ENCODE assay signal across 1 cellular context in genomic region chr5:78756853-78757252, GRCh38.
TF ChIP-seq lines count a peak whose summit lies in the region.

No MANE protein-coding gene starts in this region.

TF ChIP-seq in GM23338, 12 proteins besides CTCF, POLR2A, EP300 and RAD21 (continued from another document):
- TF ChIP-seq, protein P1, sequence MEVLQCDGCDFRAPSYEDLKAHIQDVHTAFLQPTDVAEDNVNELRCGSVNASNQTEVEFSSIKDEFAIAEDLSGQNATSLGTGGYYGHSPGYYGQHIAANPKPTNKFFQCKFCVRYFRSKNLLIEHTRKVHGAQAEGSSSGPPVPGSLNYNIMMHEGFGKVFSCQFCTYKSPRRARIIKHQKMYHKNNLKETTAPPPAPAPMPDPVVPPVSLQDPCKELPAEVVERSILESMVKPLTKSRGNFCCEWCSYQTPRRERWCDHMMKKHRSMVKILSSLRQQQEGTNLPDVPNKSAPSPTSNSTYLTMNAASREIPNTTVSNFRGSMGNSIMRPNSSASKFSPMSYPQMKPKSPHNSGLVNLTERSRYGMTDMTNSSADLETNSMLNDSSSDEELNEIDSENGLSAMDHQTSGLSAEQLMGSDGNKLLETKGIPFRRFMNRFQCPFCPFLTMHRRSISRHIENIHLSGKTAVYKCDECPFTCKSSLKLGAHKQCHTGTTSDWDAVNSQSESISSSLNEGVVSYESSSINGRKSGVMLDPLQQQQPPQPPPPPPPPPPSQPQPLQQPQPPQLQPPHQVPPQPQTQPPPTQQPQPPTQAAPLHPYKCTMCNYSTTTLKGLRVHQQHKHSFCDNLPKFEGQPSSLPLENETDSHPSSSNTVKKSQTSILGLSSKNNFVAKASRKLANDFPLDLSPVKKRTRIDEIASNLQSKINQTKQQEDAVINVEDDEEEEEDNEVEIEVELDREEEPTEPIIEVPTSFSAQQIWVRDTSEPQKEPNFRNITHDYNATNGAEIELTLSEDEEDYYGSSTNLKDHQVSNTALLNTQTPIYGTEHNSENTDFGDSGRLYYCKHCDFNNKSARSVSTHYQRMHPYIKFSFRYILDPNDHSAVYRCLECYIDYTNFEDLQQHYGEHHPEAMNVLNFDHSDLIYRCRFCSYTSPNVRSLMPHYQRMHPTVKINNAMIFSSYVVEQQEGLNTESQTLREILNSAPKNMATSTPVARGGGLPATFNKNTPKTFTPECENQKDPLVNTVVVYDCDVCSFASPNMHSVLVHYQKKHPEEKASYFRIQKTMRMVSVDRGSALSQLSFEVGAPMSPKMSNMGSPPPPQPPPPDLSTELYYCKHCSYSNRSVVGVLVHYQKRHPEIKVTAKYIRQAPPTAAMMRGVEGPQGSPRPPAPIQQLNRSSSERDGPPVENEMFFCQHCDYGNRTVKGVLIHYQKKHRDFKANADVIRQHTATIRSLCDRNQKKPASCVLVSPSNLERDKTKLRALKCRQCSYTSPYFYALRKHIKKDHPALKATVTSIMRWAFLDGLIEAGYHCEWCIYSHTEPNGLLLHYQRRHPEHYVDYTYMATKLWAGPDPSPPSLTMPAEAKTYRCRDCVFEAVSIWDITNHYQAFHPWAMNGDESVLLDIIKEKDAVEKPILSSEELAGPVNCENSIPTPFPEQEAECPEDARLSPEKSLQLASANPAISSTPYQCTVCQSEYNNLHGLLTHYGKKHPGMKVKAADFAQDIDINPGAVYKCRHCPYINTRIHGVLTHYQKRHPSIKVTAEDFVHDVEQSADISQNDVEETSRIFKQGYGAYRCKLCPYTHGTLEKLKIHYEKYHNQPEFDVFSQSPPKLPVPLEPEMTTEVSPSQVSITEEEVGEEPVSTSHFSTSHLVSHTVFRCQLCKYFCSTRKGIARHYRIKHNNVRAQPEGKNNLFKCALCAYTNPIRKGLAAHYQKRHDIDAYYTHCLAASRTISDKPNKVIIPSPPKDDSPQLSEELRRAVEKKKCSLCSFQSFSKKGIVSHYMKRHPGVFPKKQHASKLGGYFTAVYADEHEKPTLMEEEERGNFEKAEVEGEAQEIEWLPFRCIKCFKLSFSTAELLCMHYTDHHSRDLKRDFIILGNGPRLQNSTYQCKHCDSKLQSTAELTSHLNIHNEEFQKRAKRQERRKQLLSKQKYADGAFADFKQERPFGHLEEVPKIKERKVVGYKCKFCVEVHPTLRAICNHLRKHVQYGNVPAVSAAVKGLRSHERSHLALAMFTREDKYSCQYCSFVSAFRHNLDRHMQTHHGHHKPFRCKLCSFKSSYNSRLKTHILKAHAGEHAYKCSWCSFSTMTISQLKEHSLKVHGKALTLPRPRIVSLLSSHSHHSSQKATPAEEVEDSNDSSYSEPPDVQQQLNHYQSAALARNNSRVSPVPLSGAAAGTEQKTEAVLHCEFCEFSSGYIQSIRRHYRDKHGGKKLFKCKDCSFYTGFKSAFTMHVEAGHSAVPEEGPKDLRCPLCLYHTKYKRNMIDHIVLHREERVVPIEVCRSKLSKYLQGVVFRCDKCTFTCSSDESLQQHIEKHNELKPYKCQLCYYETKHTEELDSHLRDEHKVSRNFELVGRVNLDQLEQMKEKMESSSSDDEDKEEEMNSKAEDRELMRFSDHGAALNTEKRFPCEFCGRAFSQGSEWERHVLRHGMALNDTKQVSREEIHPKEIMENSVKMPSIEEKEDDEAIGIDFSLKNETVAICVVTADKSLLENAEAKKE (CRISPR knock-in tag; IDR thresholded peaks at IDR 0.05): no peak
- no peak for TF ChIP-seq NANOG (IDR thresholded peaks at IDR 0.05; ENCODE audit: borderline replicate concordance)
- no peak for TF ChIP-seq EZH2 (IDR thresholded peaks at IDR 0.05; ENCODE audit: low read depth, unreplicated experiment)
